Comparison of ENCODE assay signal across 16 cellular contexts in the genomic region with DNA sequence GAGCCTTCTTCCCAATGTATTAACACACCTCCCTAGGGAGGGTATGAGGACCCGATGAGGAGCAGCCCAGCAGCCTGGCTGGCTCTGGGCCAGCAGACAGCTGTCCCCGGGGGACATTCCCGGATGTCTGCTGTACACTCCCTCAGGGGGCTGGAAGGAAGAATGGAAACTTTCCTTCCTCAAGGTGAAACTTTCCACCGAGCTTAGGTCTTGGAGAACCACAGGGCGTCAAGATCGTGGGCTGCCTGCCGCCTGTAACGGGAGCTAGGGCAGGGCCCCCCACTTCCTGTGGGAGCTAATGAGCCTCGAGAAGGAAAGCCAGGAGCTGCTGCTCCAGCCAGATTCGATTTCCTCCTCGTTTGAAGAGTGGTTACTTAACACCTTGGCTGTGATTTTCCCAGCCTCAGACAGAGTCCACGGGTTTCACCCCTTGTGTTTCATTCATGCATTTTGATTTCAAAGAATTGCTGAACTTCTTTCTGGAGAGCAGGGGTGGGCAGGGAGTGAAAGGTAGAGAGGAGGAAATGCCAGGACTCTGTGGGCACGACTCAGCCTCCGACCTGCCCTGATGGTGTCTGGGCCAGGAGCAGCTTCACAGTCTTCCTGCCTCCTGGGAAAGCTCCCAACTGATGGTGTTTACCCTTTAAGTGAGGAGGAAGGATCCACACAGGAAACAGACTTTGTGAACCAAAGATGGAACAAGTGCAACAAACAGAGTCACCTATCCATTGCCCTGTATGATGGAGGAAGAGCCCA. TPM values are rescaled to one million over a fixed set of nuclear protein-coding genes. Genes with fewer than 3 reads are reported as not detected.
DNase-seq lines count a peak whose midpoint lies in the region; ATAC-seq, FAIRE-seq and TF ChIP-seq lines count a peak whose summit lies in the region.
"Had no signal": no experiment of that assay in that cellular context is flagged by ENCODE, and none has a peak within 500 bp of the region (broad histone marks: within the 10 kb centered on the region; RNA-seq: fewer than 3 reads in every experiment).

No MANE protein-coding gene starts in this region.

- peak; percentile 67 for DNase-seq in A673 (ENCODE audit: low spot score)
- DNase-seq in Daoy (ENCODE audit: low read depth), result peak; percentile 39
- DNase-seq in endothelial cell of umbilical vein (ENCODE audit: low read depth, low spot score), result peak; percentile 5
- no peak for DNase-seq in PC-9
- DNase-seq: activated CD4-positive, alpha-beta T cell treated with anti-CD3 and anti-CD28 coated beads for 48 hours; DMS79; GOT3; kidney glomerular epithelial cell; occipital lobe; Peyer's patch; T-helper 2 cell had no signal

- FAIRE-seq in endothelial cell of umbilical vein (lab: Jason Lieb, UNC), result no peak

- no peak for ATAC-seq in GM21723 (IDR thresholded peaks at IDR 0.05; ENCODE audit: unreplicated experiment)
- no peak for ATAC-seq in GM21528 (IDR thresholded peaks at IDR 0.05; ENCODE audit: low FRiP score, unreplicated experiment)
- no peak for ATAC-seq in GM19463 (IDR thresholded peaks at IDR 0.05; ENCODE audit: unreplicated experiment)
- ATAC-seq: stimulated activated effector memory CD8-positive, alpha-beta T cell treated with anti-CD3 and anti-CD28 coated beads, Interleukin-12 subunit alpha, Interleukin-12 subunit beta, amount 100 ng/mL, for 72 hours had no signal

- H3K27me3 ChIP-seq in A673 (replicated peaks; ENCODE audit: insufficient read depth, low read depth, low read length, poor library complexity) (no peaks in the 10 kb centered on the region), OCI-LY3 (ENCODE audit: low read depth, low read length) (peaks cover 20% of the 10 kb centered on the region), endothelial cell of umbilical vein (ENCODE audit: control insufficient read depth in 2 of 2, insufficient read depth in 2 of 2, low read length in 2 of 2) (no peaks in the 10 kb centered on the region), PC-9 (ENCODE audit: insufficient read depth, low read depth) (no peaks in the 10 kb centered on the region; the same call in 1 of the 2 replicates)
- H3K27me3 ChIP-seq: Peyer's patch had no signal

- BruUV-seq in A673 (replicated peaks; lab: Mats Ljungman, UMichigan) (no TSS peak), endothelial cell of umbilical vein (replicated peaks; lab: Mats Ljungman, UMichigan) (no TSS peak), PC-9 (replicated peaks; lab: Mats Ljungman, UMichigan) (no TSS peak)

- H3K27ac ChIP-seq in A673 (ENCODE audit: low read depth, low read length, poor library complexity, severe bottlenecking) (no peak overlapping the region), OCI-LY3 (ENCODE audit: low read length) (no peak overlapping the region), endothelial cell of umbilical vein (ENCODE audit: insufficient read depth, low read depth, low read length) (no peak overlapping the region), PC-9 (no peak overlapping the region)
- H3K27ac ChIP-seq: Peyer's patch had no signal

- H3K79me2 ChIP-seq in OCI-LY3 (ENCODE audit: low read length), result no peaks in the 10 kb centered on the region
- no peaks in the 10 kb centered on the region for H3K79me2 ChIP-seq in endothelial cell of umbilical vein (ENCODE audit: control insufficient read depth, insufficient read depth, low read length)
- H3K79me2 ChIP-seq in PC-9 (ENCODE audit: low read depth), result no peaks in the 10 kb centered on the region

- H4K20me1 ChIP-seq in OCI-LY3 (ENCODE audit: insufficient read depth, low read length), result no peaks in the 10 kb centered on the region
- no peaks in the 10 kb centered on the region for H4K20me1 ChIP-seq in endothelial cell of umbilical vein (replicated peaks; ENCODE audit: control insufficient read depth, extremely low read depth, insufficient read depth, low read length)
- H4K20me1 ChIP-seq in PC-9 (ENCODE audit: insufficient read depth), result no peaks in the 10 kb centered on the region

- CTCF ChIA-PET in A673 (lab: Charles Lee), result interaction anchor here (0.7 to 1.0 kb wide), 3 partner anchors 30 to 120 kb away, joined by 3 read pairs; a partner anchor contains a TSS
- CTCF ChIA-PET in endothelial cell of umbilical vein (lab: Charles Lee), result interaction anchor here (0.7 to 8.4 kb wide), 7 partner anchors 14 to 125 kb away, joined by 3 to 121 read pairs (median 9); a partner anchor contains a TSS
- CTCF ChIA-PET in PC-9 (lab: Charles Lee), result no interaction called here

- TF ChIP-seq CTCF in A673 (conservative IDR thresholded peaks at IDR 0.05; ENCODE audit: low read depth, low read length) (no peak), OCI-LY3 (IDR thresholded peaks at IDR 0.05; ENCODE audit: low read depth, low read length) (no peak), endothelial cell of umbilical vein (IDR thresholded peaks at IDR 0.05; ENCODE audit: extremely low read depth in 1 of 2, insufficient read depth in 1 of 2, low read depth in 1 of 2, low read length in 2 of 2) (no peak), PC-9 (conservative IDR thresholded peaks at IDR 0.05) (no peak)

- H3K36me3 ChIP-seq in A673 (ENCODE audit: insufficient read depth, low read length, poor library complexity, severe bottlenecking), result no peaks in the 10 kb centered on the region
- H3K36me3 ChIP-seq in OCI-LY3 (replicated peaks; ENCODE audit: low read depth, low read length), result no peaks in the 10 kb centered on the region
- no peaks in the 10 kb centered on the region for H3K36me3 ChIP-seq in endothelial cell of umbilical vein (ENCODE audit: control insufficient read depth in 2 of 2, extremely low read depth in 1 of 2, insufficient read depth in 2 of 2, low read length in 2 of 2)
- no peaks in the 10 kb centered on the region for H3K36me3 ChIP-seq in PC-9 (ENCODE audit: low read depth)
- H3K36me3 ChIP-seq: Peyer's patch had no signal

- H3K4me1 ChIP-seq in A673 (ENCODE audit: insufficient read depth, low read length, poor library complexity, severe bottlenecking) (peaks cover 12% of the 10 kb centered on the region), OCI-LY3 (ENCODE audit: low read length) (no peaks in the 10 kb centered on the region), endothelial cell of umbilical vein (ENCODE audit: control insufficient read depth, extremely low read depth, insufficient read depth, low read length) (peaks cover 9% of the 10 kb centered on the region), PC-9 (replicated peaks; ENCODE audit: insufficient read depth) (no peaks in the 10 kb centered on the region)
- H3K4me1 ChIP-seq: Peyer's patch had no signal

- no peaks in the 10 kb centered on the region for H3F3A ChIP-seq in PC-9 (ENCODE audit: insufficient read depth, low read depth)

- peak overlapping the region; percentile 4; the same call in 1 of the 2 replicates for H2AFZ ChIP-seq in OCI-LY3 (ENCODE audit: low read depth, low read length)
- H2AFZ ChIP-seq in endothelial cell of umbilical vein (ENCODE audit: low read depth, low read length), result peak overlapping the region; percentile 28
- H2AFZ ChIP-seq in PC-9, result no peak overlapping the region

- H3K9me3 ChIP-seq in A673 (ENCODE audit: low read depth, low read length, poor library complexity, severe bottlenecking), result no peaks in the 10 kb centered on the region
- no peaks in the 10 kb centered on the region for H3K9me3 ChIP-seq in OCI-LY3 (ENCODE audit: insufficient read depth, low read length)
- H3K9me3 ChIP-seq in endothelial cell of umbilical vein (replicated peaks; ENCODE audit: control insufficient read depth, insufficient read depth, low read length), result no peaks in the 10 kb centered on the region
- no peaks in the 10 kb centered on the region for H3K9me3 ChIP-seq in PC-9 (ENCODE audit: insufficient read depth, low read depth)
- H3K9me3 ChIP-seq: Peyer's patch had no signal

- POLR2A ChIA-PET in A673 (lab: Charles Lee; ENCODE audit: low non-redundant PET), result no interaction called here
- POLR2A ChIA-PET in endothelial cell of umbilical vein (lab: Charles Lee), result no interaction called here
- POLR2A ChIA-PET in PC-9 (lab: Charles Lee; ENCODE audit: unreplicated experiment), result no interaction called here

- no peaks in the 10 kb centered on the region for H3K9me2 ChIP-seq in PC-9 (ENCODE audit: insufficient read depth)

- H3K9me1 ChIP-seq in endothelial cell of umbilical vein (replicated peaks; ENCODE audit: control insufficient read depth, extremely low read depth, insufficient read depth, low read length), result no peaks in the 10 kb centered on the region

- H3K4me3 ChIP-seq in A673 (ENCODE audit: low read depth, low read length, poor library complexity, severe bottlenecking) (no peak overlapping the region), OCI-LY3 (ENCODE audit: low read length) (no peak overlapping the region), endothelial cell of umbilical vein (replicated peaks in 1 of 3; ENCODE audit: insufficient read depth in 1 of 3, low read depth in 1 of 3, low read length in 3 of 3) (no peak overlapping the region), PC-9 (no peak overlapping the region)
- H3K4me3 ChIP-seq: Peyer's patch had no signal

- intact Hi-C loops in A673 (cut with micrococcal nuclease; ENCODE audit: unreplicated experiment) (no loop called here), endothelial cell of umbilical vein (cut with micrococcal nuclease) (no loop called here), PC-9 (cut with micrococcal nuclease; ENCODE audit: unreplicated experiment) (no loop called here)

- TF ChIP-seq POLR2A in endothelial cell of umbilical vein (IDR thresholded peaks at IDR 0.05; ENCODE audit: low read depth, low read length), result no peak

- dilution Hi-C loops in endothelial cell of umbilical vein (cut with MboI; ENCODE audit: extremely low pct_ligation_motif_present, low sequenced_read_pairs), result loop anchor here (25.0 kb wide), 1 partner anchor 100 kb away; no protein-coding TSS in a partner anchor

- H3K9ac ChIP-seq in OCI-LY3 (ENCODE audit: low read length) (no peak overlapping the region), endothelial cell of umbilical vein (replicated peaks; ENCODE audit: extremely low read depth, insufficient read depth, low read length) (no peak overlapping the region)

- H3K4me2 ChIP-seq in OCI-LY3 (ENCODE audit: low read length) (0 out of 2 replicates have a peak overlapping the region, but pooled peaks have one; percentile 1), endothelial cell of umbilical vein (ENCODE audit: insufficient read depth, low read length) (no peak overlapping the region), PC-9 (no peak overlapping the region)

RNA-seq across cellular contexts. Expression of a gene that starts 29.7 kb away (rescaled TPM):
- total RNA-seq in A673 (2021) (62.5 and 63.4 TPM in 2 replicates), endothelial cell of umbilical vein (45.9 and 47.1 TPM in 2 replicates), PC-9 (2021) (43.2 and 55.5 TPM in 2 replicates)
- 182 and 196 TPM in 2 replicates for total RNA-seq in Daoy (2014; rRNA removed; shearing (Covaris generic))
- 87.8 and 89.0 TPM in 2 replicates for polyA plus RNA-seq in endothelial cell of umbilical vein
- 96.5 and 103 TPM in 2 replicates for polyA plus RNA-seq in endothelial cell of umbilical vein (2011; cell fraction: cytosol; rRNA removed)
- polyA plus RNA-seq in endothelial cell of umbilical vein (2011; cell fraction: nucleus; rRNA removed), result 51.1 and 63.7 TPM in 2 replicates
- 36.4 and 68.8 TPM in 2 replicates for polyA plus RNA-seq in endothelial cell of umbilical vein (2012)
- 50.6 and 55.5 TPM in 2 replicates for polyA minus RNA-seq in endothelial cell of umbilical vein
- polyA minus RNA-seq in endothelial cell of umbilical vein (2011; cell fraction: cytosol; rRNA and poly(A)+ RNA removed), result 57.5 TPM
- polyA minus RNA-seq in endothelial cell of umbilical vein (2011; cell fraction: nucleus; rRNA and poly(A)+ RNA removed), result 13.0 and 21.8 TPM in 2 replicates

RNA-seq across cellular contexts. Expression of a gene that starts 36.4 kb away (rescaled TPM):
- total RNA-seq in A673 (2021) (17.0 and 18.6 TPM in 2 replicates), endothelial cell of umbilical vein (11.5 and 11.6 TPM in 2 replicates), PC-9 (2021) (33.3 and 35.8 TPM in 2 replicates)
- total RNA-seq in Daoy (2014; rRNA removed; shearing (Covaris generic)), result 8.4 and 12.5 TPM in 2 replicates
- 8.4 and 9.0 TPM in 2 replicates for polyA plus RNA-seq in endothelial cell of umbilical vein
- 2.8 and 5.0 TPM in 2 replicates for polyA plus RNA-seq in endothelial cell of umbilical vein (2011; cell fraction: cytosol; rRNA removed)
- polyA plus RNA-seq in endothelial cell of umbilical vein (2011; cell fraction: nucleus; rRNA removed), result 30.8 and 33.9 TPM in 2 replicates
- polyA plus RNA-seq in endothelial cell of umbilical vein (2012), result 1.6 and 2.7 TPM in 2 replicates
- 66.2 and 89.1 TPM in 2 replicates for polyA minus RNA-seq in endothelial cell of umbilical vein
- polyA minus RNA-seq in endothelial cell of umbilical vein (2011; cell fraction: cytosol; rRNA and poly(A)+ RNA removed), result 20.6 TPM
- 107 and 125 TPM in 2 replicates for polyA minus RNA-seq in endothelial cell of umbilical vein (2011; cell fraction: nucleus; rRNA and poly(A)+ RNA removed)

Comparison
In these comparisons a context has a peak if more than half of its experiments do, and no peak if none do; other contexts are left out.
1. DNase-seq: peak in A673 (single experiment), Daoy (single experiment) and endothelial cell of umbilical vein (single experiment); none in PC-9 (0 of 2).